ENCODE assay signal across 15 cellular contexts in genomic region chr22:45877036-45877380, GRCh38.
DNase-seq lines count a peak whose midpoint lies in the region; ATAC-seq and TF ChIP-seq lines count a peak whose summit lies in the region.
"Had no signal": no experiment of that assay in that cellular context is flagged by ENCODE, and none has a peak within 500 bp of the region (broad histone marks: within the 10 kb centered on the region; RNA-seq: fewer than 3 reads in every experiment).

No MANE protein-coding gene starts in this region.

- no peak overlapping the region for H3K9ac ChIP-seq in H9 (ENCODE audit: extremely low read depth, insufficient read length, low read length)

- H3K4me1 ChIP-seq in H9 (ENCODE audit: insufficient read depth, low read length) (no peaks in the 10 kb centered on the region), right cardiac atrium (ENCODE audit: control insufficient read depth, insufficient read depth, low read length) (no peaks in the 10 kb centered on the region)
- H3K4me1 ChIP-seq: Caco-2 had no signal

- H3K23ac ChIP-seq in H9 (ENCODE audit: insufficient read length, low read depth, low read length): no peak overlapping the region

- H2BK20ac ChIP-seq in H9 (ENCODE audit: low read depth, low read length, poor library complexity, severe bottlenecking): no peak overlapping the region

- no peak overlapping the region for H2BK15ac ChIP-seq in H9 (ENCODE audit: low read depth, low read length)

- no peaks in the 10 kb centered on the region for H3K79me2 ChIP-seq in H9 (ENCODE audit: insufficient read depth, low read length)

- H3K79me1 ChIP-seq in H9 (ENCODE audit: insufficient read depth, low read depth, low read length, poor library complexity, severe bottlenecking): no peaks in the 10 kb centered on the region

- ATAC-seq in right cardiac atrium: no peak
- ATAC-seq: HepG2 had no signal

- DNase-seq in activated effector memory CD4-positive, alpha-beta T cell treated with anti-CD3 and anti-CD28 coated beads, Interleukin-2, amount 50 U/mL, for 16 hours: peak; percentile 24
- DNase-seq in activated effector memory CD4-positive, alpha-beta T cell treated with Interleukin-2 at 50 U/mL for 16 hours: no peak
- peak; percentile 14 for DNase-seq in H9
- DNase-seq in osteocyte (ENCODE audit: extremely low spot score, unreplicated experiment): peak; percentile 65
- no peak for DNase-seq in right cardiac atrium
- no peak for DNase-seq in iPS-NIHi7 (ENCODE audit: extremely low spot score)
- no peak for DNase-seq in NCI-H82 (lab: John Stamatoyannopoulos, UW)
- DNase-seq: DMS53, GF-D8, HCEC 1CT, HFFc6 had no signal

- no peak overlapping the region for H3K4me3 Mint-ChIP-seq in H9
- H3K4me3 Mint-ChIP-seq in osteocyte (ENCODE audit: unreplicated experiment): no peak overlapping the region
- H3K4me3 Mint-ChIP-seq: B cell; CD8-positive, alpha-beta memory T cell; HFFc6 had no signal

- H2AK5ac ChIP-seq in H9 (ENCODE audit: insufficient read length, low read length): no peak overlapping the region

- H3K27ac Mint-ChIP-seq in H9 (no peak overlapping the region), osteocyte (ENCODE audit: unreplicated experiment) (no peak overlapping the region)
- H3K27ac Mint-ChIP-seq: B cell; CD8-positive, alpha-beta memory T cell; HFFc6 had no signal

- H2BK5ac ChIP-seq in H9 (ENCODE audit: insufficient read length, low read length): no peak overlapping the region

- H3K27ac ChIP-seq in H9 (ENCODE audit: insufficient read length, low read depth, low read length) (no peak overlapping the region), right cardiac atrium (ENCODE audit: low read length) (no peak overlapping the region)

- H4K8ac ChIP-seq in H9 (replicated peaks; ENCODE audit: insufficient read length, low read depth, low read length): no peak overlapping the region

- WGBS in H9 (ENCODE audit: extremely low coverage, insufficient read length, low lambda C conversion rate): no CpG with 5 or more reads among the region's 3 CpGs
- WGBS in right cardiac atrium: 87% methylated on average over 3 of the region's 3 CpGs

- no peak overlapping the region for H4K91ac ChIP-seq in H9 (ENCODE audit: insufficient read length, low read depth, low read length)

- H3K27me3 Mint-ChIP-seq in H9 (ENCODE audit: low read depth) (peaks cover 36% of the 10 kb centered on the region), osteocyte (ENCODE audit: unreplicated experiment) (peaks cover 18% of the 10 kb centered on the region)

- H2BK120ac ChIP-seq in H9 (ENCODE audit: low read depth, low read length, poor library complexity, severe bottlenecking): no peak overlapping the region

- H3K4me1 Mint-ChIP-seq in H9 (peaks cover 7 to 32% of the 10 kb centered on the region in 2 experiments), osteocyte (ENCODE audit: unreplicated experiment) (no peaks in the 10 kb centered on the region)

- no peaks in the 10 kb centered on the region for H4K20me1 ChIP-seq in H9 (ENCODE audit: control insufficient read depth, insufficient read depth, insufficient read length)

- H3K36me3 Mint-ChIP-seq in H9 (ENCODE audit: insufficient read depth in 1 of 3, low read depth in 3 of 3): no peaks in the 10 kb centered on the region
- H3K36me3 Mint-ChIP-seq in osteocyte (ENCODE audit: unreplicated experiment): peaks cover 9% of the 10 kb centered on the region

- no peak overlapping the region for H3K18ac ChIP-seq in H9 (ENCODE audit: insufficient read length, low read depth, low read length)

- TF ChIP-seq CTCF in H9 (conservative IDR thresholded peaks at IDR 0.05) (no peak), osteocyte (IDR thresholded peaks at IDR 0.05) (no peak)

- H3K9me3 ChIP-seq in H9 (ENCODE audit: control insufficient read depth, low read depth, low read length) (no peaks in the 10 kb centered on the region), right cardiac atrium (ENCODE audit: control insufficient read depth, low read length) (no peaks in the 10 kb centered on the region)

- peaks cover 3% of the 10 kb centered on the region; the same call in 1 of the 2 replicates for H3K27me3 ChIP-seq in H9 (ENCODE audit: insufficient read depth, low read length)
- no peaks in the 10 kb centered on the region for H3K27me3 ChIP-seq in right cardiac atrium (ENCODE audit: control insufficient read depth, insufficient read depth)

- no peak overlapping the region for H4K5ac ChIP-seq in H9 (ENCODE audit: insufficient read length, low read depth, low read length)

- no peak overlapping the region for H2BK12ac ChIP-seq in H9 (ENCODE audit: insufficient read length, low read depth, low read length)

- H3K4me3 ChIP-seq in right cardiac atrium (ENCODE audit: low read length): no peak overlapping the region

- intact Hi-C loops in right cardiac atrium (cut with DNase I): loop anchor here in 1 of 4 donors (10.0 kb wide), 1 partner anchor 78 kb away; no protein-coding TSS in a partner anchor

- no peak overlapping the region; the same call in 1 of the 2 replicates for H3K14ac ChIP-seq in H9 (ENCODE audit: insufficient read depth, low read length)

- no peak overlapping the region for H2AFZ ChIP-seq in H9 (ENCODE audit: low read length)

- H3K4ac ChIP-seq in H9 (ENCODE audit: low read depth, low read length): no peak overlapping the region

- H3K9me3 Mint-ChIP-seq in H9: peaks cover 5 to 9% of the 10 kb centered on the region in 2 experiments; a peak in 2 of 5 replicates
- H3K9me3 Mint-ChIP-seq in osteocyte (ENCODE audit: unreplicated experiment): peaks cover 15% of the 10 kb centered on the region

- H3K23me2 ChIP-seq in H9 (ENCODE audit: insufficient read length, low read depth, low read length, poor library complexity, severe bottlenecking): no peaks in the 10 kb centered on the region

- H3K4me2 ChIP-seq in H9 (ENCODE audit: insufficient read depth, insufficient read length, low read length): no peak overlapping the region

- no peak overlapping the region for H3K56ac ChIP-seq in H9 (ENCODE audit: insufficient read length, low read depth, low read length)

- H3T11ph ChIP-seq in H9 (ENCODE audit: low read length): no peak overlapping the region

Comparison
In these comparisons a context has a peak if more than half of its experiments do, and no peak if none do; other contexts are left out.
1. DNase-seq: peak in activated effector memory CD4-positive, alpha-beta T cell treated with anti-CD3 and anti-CD28 coated beads, Interleukin-2, amount 50 U/mL, for 16 hours (single experiment), H9 (single experiment) and osteocyte (single experiment); none in activated effector memory CD4-positive, alpha-beta T cell treated with Interleukin-2 at 50 U/mL for 16 hours (single experiment), right cardiac atrium (0 of 3), iPS-NIHi7 (single experiment) and NCI-H82 (single experiment).